In the genomic region with DNA sequence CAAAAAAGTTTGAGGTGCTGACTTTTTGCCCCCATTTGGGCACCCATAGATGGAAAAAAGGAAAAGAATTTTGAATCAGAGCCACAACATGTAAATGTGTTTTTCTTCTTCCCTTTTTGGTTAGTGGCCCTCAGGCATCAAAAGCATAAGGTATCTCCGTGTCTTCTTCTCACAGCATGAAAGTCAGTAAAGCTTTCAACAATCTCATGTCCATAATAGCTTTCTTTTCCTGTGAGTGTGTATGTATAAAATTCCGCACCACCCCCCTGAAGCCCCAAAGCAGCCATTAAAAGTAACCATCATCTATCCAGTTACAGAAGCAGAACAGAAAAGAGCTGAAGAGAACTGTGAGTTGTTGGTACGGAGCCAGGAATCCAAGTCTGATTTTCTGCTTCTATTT, we compare ENCODE assay signal across 17 cellular contexts.
"Had no signal": no experiment of that assay in that cellular context is flagged by ENCODE, and none has a peak within 500 bp of the region (broad histone marks: within the 10 kb centered on the region; RNA-seq: fewer than 3 reads in every experiment).

No MANE protein-coding gene starts in this region.

- H3K27ac ChIP-seq: RWPE1 had no signal

- DNase-seq: KBM-7, MV-4-11, NCI-H1048, NCI-H1105, NCI-H1417, NCI-H1436 treated with DMSO at 0.1 percent for 48 hours, NCI-H1694, NCI-H187 treated with DMSO at 0.1 percent for 48 hours, NCI-H2029 treated with DMSO at 0.1 percent for 48 hours, NCI-H2107, NCI-H2227 treated with DMSO at 0.1 percent for 48 hours, NCI-H524, NCI-H526 treated with DMSO at 0.1 percent for 48 hours, NCI-H774, PC-3, SHP77 had no signal
